1 cellular context compared by ENCODE assay signal in the genomic region with DNA sequence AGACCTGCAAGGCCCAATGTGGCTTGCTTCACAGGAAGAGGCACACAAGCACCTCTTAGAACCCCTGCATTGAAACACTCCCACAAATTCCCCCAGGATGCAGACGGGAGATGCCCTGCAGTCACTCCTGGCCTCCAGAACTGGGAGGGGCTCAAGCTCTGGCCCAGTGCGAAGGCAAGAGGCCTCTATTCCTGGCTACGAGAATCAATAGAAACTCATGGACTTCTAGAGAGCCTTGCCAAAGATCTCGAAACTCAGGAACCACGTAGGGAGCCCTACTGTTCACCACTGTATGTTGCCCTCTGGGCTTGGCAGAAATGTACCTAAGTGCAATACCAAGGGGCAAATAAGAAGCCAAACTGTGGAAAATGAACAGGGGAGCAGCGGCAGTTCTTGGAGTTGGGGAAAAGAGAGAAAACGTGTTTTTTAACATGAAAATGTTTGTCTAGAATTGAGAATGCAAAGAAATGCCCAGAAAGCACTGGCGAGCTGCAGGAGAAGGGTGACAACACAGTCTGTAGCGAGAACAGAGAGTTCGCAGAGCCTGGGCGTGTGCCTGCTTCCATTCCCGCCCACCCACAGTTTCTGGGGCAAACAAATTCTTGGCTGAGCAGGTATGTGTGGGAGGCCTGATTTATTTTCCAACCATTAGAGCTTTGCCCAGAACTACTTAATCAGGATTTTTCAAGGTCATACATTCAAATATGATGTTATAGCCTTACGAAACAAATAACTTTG.
TF ChIP-seq lines count a peak whose summit lies in the region.

No MANE protein-coding gene starts in this region.

TF ChIP-seq in WTC11, 78 proteins besides CTCF, POLR2A, EP300 and RAD21 (continued from another document):
- no peak for TF ChIP-seq TCF7 (CRISPR knock-in tag; IDR thresholded peaks at IDR 0.05; ENCODE audit: low read depth)
- no peak for TF ChIP-seq TEAD1 (CRISPR knock-in tag; IDR thresholded peaks at IDR 0.05)
- no peak for TF ChIP-seq RELA (CRISPR knock-in tag; IDR thresholded peaks at IDR 0.05; ENCODE audit: borderline replicate concordance)
- TF ChIP-seq GRHL2 (CRISPR knock-in tag; IDR thresholded peaks at IDR 0.05; ENCODE audit: insufficient replicate concordance, severe bottlenecking): no peak
- TF ChIP-seq FOXP1 (CRISPR knock-in tag; IDR thresholded peaks at IDR 0.05; ENCODE audit: borderline replicate concordance): no peak
- no peak for TF ChIP-seq ETV6 (CRISPR knock-in tag; IDR thresholded peaks at IDR 0.05)
- no peak for TF ChIP-seq FOXK1 (CRISPR knock-in tag; IDR thresholded peaks at IDR 0.05)
- TF ChIP-seq FOXJ3 (CRISPR knock-in tag; IDR thresholded peaks at IDR 0.05; ENCODE audit: borderline replicate concordance): no peak
- TF ChIP-seq, protein P1, sequence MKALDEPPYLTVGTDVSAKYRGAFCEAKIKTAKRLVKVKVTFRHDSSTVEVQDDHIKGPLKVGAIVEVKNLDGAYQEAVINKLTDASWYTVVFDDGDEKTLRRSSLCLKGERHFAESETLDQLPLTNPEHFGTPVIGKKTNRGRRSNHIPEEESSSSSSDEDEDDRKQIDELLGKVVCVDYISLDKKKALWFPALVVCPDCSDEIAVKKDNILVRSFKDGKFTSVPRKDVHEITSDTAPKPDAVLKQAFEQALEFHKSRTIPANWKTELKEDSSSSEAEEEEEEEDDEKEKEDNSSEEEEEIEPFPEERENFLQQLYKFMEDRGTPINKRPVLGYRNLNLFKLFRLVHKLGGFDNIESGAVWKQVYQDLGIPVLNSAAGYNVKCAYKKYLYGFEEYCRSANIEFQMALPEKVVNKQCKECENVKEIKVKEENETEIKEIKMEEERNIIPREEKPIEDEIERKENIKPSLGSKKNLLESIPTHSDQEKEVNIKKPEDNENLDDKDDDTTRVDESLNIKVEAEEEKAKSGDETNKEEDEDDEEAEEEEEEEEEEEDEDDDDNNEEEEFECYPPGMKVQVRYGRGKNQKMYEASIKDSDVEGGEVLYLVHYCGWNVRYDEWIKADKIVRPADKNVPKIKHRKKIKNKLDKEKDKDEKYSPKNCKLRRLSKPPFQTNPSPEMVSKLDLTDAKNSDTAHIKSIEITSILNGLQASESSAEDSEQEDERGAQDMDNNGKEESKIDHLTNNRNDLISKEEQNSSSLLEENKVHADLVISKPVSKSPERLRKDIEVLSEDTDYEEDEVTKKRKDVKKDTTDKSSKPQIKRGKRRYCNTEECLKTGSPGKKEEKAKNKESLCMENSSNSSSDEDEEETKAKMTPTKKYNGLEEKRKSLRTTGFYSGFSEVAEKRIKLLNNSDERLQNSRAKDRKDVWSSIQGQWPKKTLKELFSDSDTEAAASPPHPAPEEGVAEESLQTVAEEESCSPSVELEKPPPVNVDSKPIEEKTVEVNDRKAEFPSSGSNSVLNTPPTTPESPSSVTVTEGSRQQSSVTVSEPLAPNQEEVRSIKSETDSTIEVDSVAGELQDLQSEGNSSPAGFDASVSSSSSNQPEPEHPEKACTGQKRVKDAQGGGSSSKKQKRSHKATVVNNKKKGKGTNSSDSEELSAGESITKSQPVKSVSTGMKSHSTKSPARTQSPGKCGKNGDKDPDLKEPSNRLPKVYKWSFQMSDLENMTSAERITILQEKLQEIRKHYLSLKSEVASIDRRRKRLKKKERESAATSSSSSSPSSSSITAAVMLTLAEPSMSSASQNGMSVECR (CRISPR knock-in tag; IDR thresholded peaks at IDR 0.05; ENCODE audit: borderline replicate concordance): no peak
- TF ChIP-seq, protein P2, sequence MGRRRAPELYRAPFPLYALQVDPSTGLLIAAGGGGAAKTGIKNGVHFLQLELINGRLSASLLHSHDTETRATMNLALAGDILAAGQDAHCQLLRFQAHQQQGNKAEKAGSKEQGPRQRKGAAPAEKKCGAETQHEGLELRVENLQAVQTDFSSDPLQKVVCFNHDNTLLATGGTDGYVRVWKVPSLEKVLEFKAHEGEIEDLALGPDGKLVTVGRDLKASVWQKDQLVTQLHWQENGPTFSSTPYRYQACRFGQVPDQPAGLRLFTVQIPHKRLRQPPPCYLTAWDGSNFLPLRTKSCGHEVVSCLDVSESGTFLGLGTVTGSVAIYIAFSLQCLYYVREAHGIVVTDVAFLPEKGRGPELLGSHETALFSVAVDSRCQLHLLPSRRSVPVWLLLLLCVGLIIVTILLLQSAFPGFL (CRISPR knock-in tag; IDR thresholded peaks at IDR 0.05; ENCODE audit: borderline replicate concordance): no peak
- TF ChIP-seq NR3C1 (CRISPR knock-in tag; conservative IDR thresholded peaks at IDR 0.05; ENCODE audit: low read depth): no peak
TF ChIP-seq in WTC11: peak in this region for 0.
